In genomic region chr1:36576118-36576517, GRCh38 we compare ENCODE assay signal across 8 cellular contexts.
DNase-seq lines count a peak whose midpoint lies in the region; ATAC-seq and TF ChIP-seq lines count a peak whose summit lies in the region.

No MANE protein-coding gene starts in this region.

- no peaks in the 10 kb centered on the region for H3K9me2 ChIP-seq in PC-3 (replicated peaks; ENCODE audit: low read length)

- intact Hi-C loops in PC-3 (cut with micrococcal nuclease): loop anchor here (2.0 kb wide), 1 partner anchor 747 kb away; no protein-coding TSS in a partner anchor
- intact Hi-C loops in head of caudate nucleus (cut with DNase I): no loop called here
- intact Hi-C loops in psoas muscle (cut with DNase I): loop anchor here (2.0 to 10.0 kb wide), 2 partner anchors 859 kb away; no protein-coding TSS in a partner anchor

- H2AFZ ChIP-seq in PC-3 (ENCODE audit: low read length): no peak overlapping the region

- BruUV-seq in PC-3 (replicated peaks; lab: Mats Ljungman, UMichigan): no TSS peak

- POLR2A ChIA-PET in PC-3 (lab: Charles Lee; ENCODE audit: unreplicated experiment): no interaction called here

- no peak overlapping the region for H3K9ac ChIP-seq in PC-3 (ENCODE audit: low read length)

- H3F3A ChIP-seq in PC-3 (ENCODE audit: low read length, unreplicated experiment): no peaks in the 10 kb centered on the region

- H3K27me3 ChIP-seq in HL-60 (ENCODE audit: insufficient read depth, poor library complexity, severe bottlenecking) (no peaks in the 10 kb centered on the region), PC-3 (ENCODE audit: low read length) (peaks cover 31% of the 10 kb centered on the region), psoas muscle (ENCODE audit: insufficient read depth in 3 of 3, low read length in 2 of 3) (peaks cover 0 to 44% (median 9%) of the 10 kb centered on the region in 3 donors)

- peak; percentile 94 for ATAC-seq in PC-3
- peak in 3 of 4 donors; percentile 57 to 78 (median 67) for ATAC-seq in psoas muscle
- no peak for ATAC-seq in GM21367 (IDR thresholded peaks at IDR 0.05; ENCODE audit: unreplicated experiment)
- ATAC-seq in HG03457 (IDR thresholded peaks at IDR 0.05; ENCODE audit: unreplicated experiment): no peak

- WGBS in psoas muscle, 3 donors: 2 to 3% (median 2%) methylated on average over 7 of the region's 7 CpGs

- H4K20me1 ChIP-seq in PC-3 (ENCODE audit: low read length): no peaks in the 10 kb centered on the region

- no peaks in the 10 kb centered on the region for H3K4me1 ChIP-seq in PC-3 (ENCODE audit: insufficient read depth, low read length)
- no peaks in the 10 kb centered on the region for H3K4me1 ChIP-seq in psoas muscle

- no peaks in the 10 kb centered on the region for H3K79me2 ChIP-seq in PC-3 (ENCODE audit: low read length)

- no peak overlapping the region for H3K27ac ChIP-seq in HL-60 (replicated peaks)
- H3K27ac ChIP-seq in PC-3 (ENCODE audit: low read length): no peak overlapping the region
- H3K27ac ChIP-seq in psoas muscle: no peak overlapping the region

- CTCF ChIA-PET in PC-3 (lab: Charles Lee): no interaction called here

- H3K36me3 ChIP-seq in PC-3 (ENCODE audit: low read depth, low read length): no peaks in the 10 kb centered on the region
- H3K36me3 ChIP-seq in psoas muscle (ENCODE audit: insufficient read depth in 1 of 2, low read depth in 1 of 2): no peaks in the 10 kb centered on the region

- no peaks in the 10 kb centered on the region for H3K9me3 ChIP-seq in PC-3 (ENCODE audit: low read length)
- no peaks in the 10 kb centered on the region for H3K9me3 ChIP-seq in psoas muscle

- DNase-seq in CMK (ENCODE audit: low read depth) (peak; percentile 12), HL-60 (ENCODE audit: low read depth in 1 of 2, low spot score in 1 of 2) (peak in 1 of 2 experiments; percentile 38), PC-3 (peak; percentile 66), head of caudate nucleus (peak; percentile 22 to 88 (median 70)), psoas muscle (peak; percentile 32 to 64)
- DNase-seq in activated T-helper 9 cell treated with anti-CD3 and anti-CD28 coated beads, Interleukin-2, amount 50 U/mL, for 16 hours (ENCODE audit: low read depth): peak; percentile 23

- no peak overlapping the region for H3K4me3 ChIP-seq in HL-60 (replicated peaks; ENCODE audit: insufficient read depth, low read length)
- no peak overlapping the region for H3K4me3 ChIP-seq in PC-3 (ENCODE audit: low read length)
- H3K4me3 ChIP-seq in psoas muscle: no peak overlapping the region

- no peak overlapping the region for H3K4me2 ChIP-seq in PC-3 (ENCODE audit: low read length)

- TF ChIP-seq CTCF in HL-60 (IDR thresholded peaks at IDR 0.05; ENCODE audit: insufficient read depth, low read length) (peak; percentile 88), PC-3 (conservative IDR thresholded peaks at IDR 0.05; ENCODE audit: low read depth, low read length) (peak; percentile 75), psoas muscle (IDR thresholded peaks at IDR 0.05) (peak; percentile 52)

Comparison
In these comparisons a context has a peak if more than half of its experiments do, and no peak if none do; other contexts are left out.
1. ATAC-seq: peak in PC-3 (single experiment) and psoas muscle (3 of 4); none in GM21367 (single experiment) and HG03457 (single experiment).
2. Peak in every context shown above with its lines, with median percentiles within 50 percentile points of each other: CTCF ChIP-seq.